18 cellular contexts compared by ENCODE assay signal in the genomic region with DNA sequence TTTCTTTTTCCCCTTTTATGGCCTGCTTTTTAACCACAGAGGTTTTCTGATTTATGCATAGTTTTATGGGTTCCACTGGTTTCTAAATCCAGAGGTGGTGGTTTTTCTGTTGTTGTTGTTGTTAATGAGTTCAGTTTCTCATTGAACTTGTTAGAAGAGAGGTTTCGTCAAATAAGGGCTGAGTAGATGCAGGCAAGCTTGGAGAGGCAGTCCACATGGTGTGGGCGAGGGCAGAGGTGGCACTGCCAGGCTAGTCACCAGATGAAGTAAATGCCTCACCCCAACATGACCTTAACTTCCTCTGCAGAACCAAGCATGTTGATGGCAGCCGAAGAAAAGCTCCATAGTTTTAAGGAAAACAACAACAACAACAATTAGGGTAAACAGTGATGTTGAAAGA.
A peak's percentile ranks its signal among the peaks of the same experiment; 100 is the strongest.
DNase-seq lines count a peak whose midpoint lies in the region; ATAC-seq lines count a peak whose summit lies in the region.
"Had no signal": no experiment of that assay in that cellular context is flagged by ENCODE, and none has a peak within 500 bp of the region (broad histone marks: within the 10 kb centered on the region; RNA-seq: fewer than 3 reads in every experiment).

No MANE protein-coding gene starts in this region.

- DNase-seq in activated naive CD4-positive, alpha-beta T cell treated with anti-CD3 and anti-CD28 coated beads for 36 hours: no peak
- no peak for DNase-seq in activated naive CD4-positive, alpha-beta T cell (lab: John Stamatoyannopoulos, UW)
- peak; percentile 25 to 31 for DNase-seq in activated T-cell treated with anti-CD3 and anti-CD28 coated beads, Interleukin-2, amount 50 U/mL, for 72 hours
- no peak for DNase-seq in activated naive CD8-positive, alpha-beta T cell treated with anti-CD3 and anti-CD28 coated beads, Interleukin-2, amount 50 U/mL, for 24 hours
- DNase-seq in stimulated activated CD4-positive, alpha-beta T cell treated with anti-CD3 and anti-CD28 coated beads, Interleukin-2, amount 100 ng/mL, for 24 hours: peak; percentile 14 to 18
- DNase-seq in cerebellar nuclear complex (lab: John Stamatoyannopoulos, UW): no peak
- DNase-seq: CD4-positive, alpha-beta memory T cell; dermis blood vessel endothelial cell; KBM-7; naive thymus-derived CD8-positive, alpha-beta T cell; NCI-H1436; NCI-H510A; sigmoid colon; transverse colon had no signal

- ATAC-seq in activated T-cell treated with anti-CD3 and anti-CD28 coated beads, Interleukin-2, amount 50 U/mL, for 72 hours (replicated peaks in 1 of 2): peak; percentile 49
- no peak for ATAC-seq in activated naive CD8-positive, alpha-beta T cell treated with anti-CD3 and anti-CD28 coated beads, Interleukin-2, amount 50 U/mL, for 24 hours
- ATAC-seq in HG02759 (IDR thresholded peaks at IDR 0.05; ENCODE audit: unreplicated experiment) (no peak), HG03139 (IDR thresholded peaks at IDR 0.05; ENCODE audit: unreplicated experiment) (no peak)
- ATAC-seq: HCT116; naive thymus-derived CD8-positive, alpha-beta T cell; Panc1 had no signal

- peaks cover 31% of the 10 kb centered on the region for H3K4me1 Mint-ChIP-seq in activated naive CD4-positive, alpha-beta T cell treated with anti-CD3 and anti-CD28 coated beads for 36 hours (ENCODE audit: low read depth)
- H3K4me1 Mint-ChIP-seq in activated T-cell treated with anti-CD3 and anti-CD28 coated beads, Interleukin-2, amount 50 U/mL, for 72 hours (ENCODE audit: low read depth): peaks cover 38% of the 10 kb centered on the region
- H3K4me1 Mint-ChIP-seq in activated naive CD8-positive, alpha-beta T cell treated with anti-CD3 and anti-CD28 coated beads, Interleukin-2, amount 50 U/mL, for 24 hours: peaks cover 39% of the 10 kb centered on the region
- H3K4me1 Mint-ChIP-seq: naive thymus-derived CD8-positive, alpha-beta T cell had no signal

- peaks cover 21% of the 10 kb centered on the region for H3K9me3 Mint-ChIP-seq in activated naive CD4-positive, alpha-beta T cell treated with anti-CD3 and anti-CD28 coated beads for 36 hours
- H3K9me3 Mint-ChIP-seq in activated T-cell treated with anti-CD3 and anti-CD28 coated beads, Interleukin-2, amount 50 U/mL, for 72 hours: peaks cover 6% of the 10 kb centered on the region in 2 donors
- H3K9me3 Mint-ChIP-seq in activated naive CD8-positive, alpha-beta T cell treated with anti-CD3 and anti-CD28 coated beads, Interleukin-2, amount 50 U/mL, for 24 hours: peaks cover 29% of the 10 kb centered on the region
- H3K9me3 Mint-ChIP-seq: CD4-positive, alpha-beta memory T cell; naive thymus-derived CD8-positive, alpha-beta T cell had no signal

- peak overlapping the region; percentile 58 for H3K27ac Mint-ChIP-seq in activated naive CD4-positive, alpha-beta T cell treated with anti-CD3 and anti-CD28 coated beads for 36 hours
- peak overlapping the region; percentile 80 for H3K27ac Mint-ChIP-seq in activated T-cell treated with anti-CD3 and anti-CD28 coated beads, Interleukin-2, amount 50 U/mL, for 72 hours
- peak overlapping the region; percentile 81 for H3K27ac Mint-ChIP-seq in activated naive CD8-positive, alpha-beta T cell treated with anti-CD3 and anti-CD28 coated beads, Interleukin-2, amount 50 U/mL, for 24 hours
- H3K27ac Mint-ChIP-seq: CD4-positive, alpha-beta memory T cell; naive thymus-derived CD8-positive, alpha-beta T cell had no signal

- CTCF ChIA-PET in activated naive CD4-positive, alpha-beta T cell treated with anti-CD3 and anti-CD28 coated beads for 36 hours (lab: Charles Lee): no interaction called here

- H3K4me3 Mint-ChIP-seq in activated naive CD4-positive, alpha-beta T cell treated with anti-CD3 and anti-CD28 coated beads for 36 hours: no peak overlapping the region
- peak overlapping the region; percentile 2 to 56 for H3K4me3 Mint-ChIP-seq in activated T-cell treated with anti-CD3 and anti-CD28 coated beads, Interleukin-2, amount 50 U/mL, for 72 hours
- no peak overlapping the region for H3K4me3 Mint-ChIP-seq in activated naive CD8-positive, alpha-beta T cell treated with anti-CD3 and anti-CD28 coated beads, Interleukin-2, amount 50 U/mL, for 24 hours
- H3K4me3 Mint-ChIP-seq: naive thymus-derived CD8-positive, alpha-beta T cell had no signal

- H3K36me3 Mint-ChIP-seq in activated naive CD4-positive, alpha-beta T cell treated with anti-CD3 and anti-CD28 coated beads for 36 hours (ENCODE audit: low read depth): peaks cover 72% of the 10 kb centered on the region
- H3K36me3 Mint-ChIP-seq in activated T-cell treated with anti-CD3 and anti-CD28 coated beads, Interleukin-2, amount 50 U/mL, for 72 hours (ENCODE audit: insufficient read depth in 2 of 2): peaks cover 13 to 54% of the 10 kb centered on the region in 2 donors
- peaks cover 92% of the 10 kb centered on the region for H3K36me3 Mint-ChIP-seq in activated naive CD8-positive, alpha-beta T cell treated with anti-CD3 and anti-CD28 coated beads, Interleukin-2, amount 50 U/mL, for 24 hours (ENCODE audit: low read depth)

- no peaks in the 10 kb centered on the region for H3K27me3 Mint-ChIP-seq in activated naive CD4-positive, alpha-beta T cell treated with anti-CD3 and anti-CD28 coated beads for 36 hours (ENCODE audit: low read depth)
- H3K27me3 Mint-ChIP-seq in activated T-cell treated with anti-CD3 and anti-CD28 coated beads, Interleukin-2, amount 50 U/mL, for 72 hours (ENCODE audit: low read depth): no peaks in the 10 kb centered on the region
- no peaks in the 10 kb centered on the region for H3K27me3 Mint-ChIP-seq in activated naive CD8-positive, alpha-beta T cell treated with anti-CD3 and anti-CD28 coated beads, Interleukin-2, amount 50 U/mL, for 24 hours
- H3K27me3 Mint-ChIP-seq: CD4-positive, alpha-beta memory T cell; naive thymus-derived CD8-positive, alpha-beta T cell had no signal

- intact Hi-C loops in activated naive CD4-positive, alpha-beta T cell treated with anti-CD3 and anti-CD28 coated beads for 36 hours (cut with micrococcal nuclease): loop anchor here (5.0 to 10.0 kb wide), 3 partner anchors 155 to 1092 kb away; a partner anchor contains a TSS

Comparison
In these comparisons a context has a peak if more than half of its experiments do, and no peak if none do; other contexts are left out.
1. DNase-seq: peak in activated T-cell treated with anti-CD3 and anti-CD28 coated beads, Interleukin-2, amount 50 U/mL, for 72 hours (2 of 2) and stimulated activated CD4-positive, alpha-beta T cell treated with anti-CD3 and anti-CD28 coated beads, Interleukin-2, amount 100 ng/mL, for 24 hours (2 of 2); none in activated naive CD4-positive, alpha-beta T cell treated with anti-CD3 and anti-CD28 coated beads for 36 hours (single experiment), activated naive CD4-positive, alpha-beta T cell (0 of 4), activated naive CD8-positive, alpha-beta T cell treated with anti-CD3 and anti-CD28 coated beads, Interleukin-2, amount 50 U/mL, for 24 hours (single experiment) and cerebellar nuclear complex (0 of 2).
2. H3K4me3 Mint-ChIP-seq: peak in activated T-cell treated with anti-CD3 and anti-CD28 coated beads, Interleukin-2, amount 50 U/mL, for 72 hours (2 of 2); none in activated naive CD4-positive, alpha-beta T cell treated with anti-CD3 and anti-CD28 coated beads for 36 hours (single experiment) and activated naive CD8-positive, alpha-beta T cell treated with anti-CD3 and anti-CD28 coated beads, Interleukin-2, amount 50 U/mL, for 24 hours (single experiment).
3. ATAC-seq: peak in activated T-cell treated with anti-CD3 and anti-CD28 coated beads, Interleukin-2, amount 50 U/mL, for 72 hours (2 of 2); none in activated naive CD8-positive, alpha-beta T cell treated with anti-CD3 and anti-CD28 coated beads, Interleukin-2, amount 50 U/mL, for 24 hours (single experiment), HG02759 (single experiment) and HG03139 (single experiment).
4. Peak in every context shown above with its lines, with median percentiles within 50 percentile points of each other: H3K27ac Mint-ChIP-seq.